ENCODE assay signal across 12 cellular contexts in the genomic region with DNA sequence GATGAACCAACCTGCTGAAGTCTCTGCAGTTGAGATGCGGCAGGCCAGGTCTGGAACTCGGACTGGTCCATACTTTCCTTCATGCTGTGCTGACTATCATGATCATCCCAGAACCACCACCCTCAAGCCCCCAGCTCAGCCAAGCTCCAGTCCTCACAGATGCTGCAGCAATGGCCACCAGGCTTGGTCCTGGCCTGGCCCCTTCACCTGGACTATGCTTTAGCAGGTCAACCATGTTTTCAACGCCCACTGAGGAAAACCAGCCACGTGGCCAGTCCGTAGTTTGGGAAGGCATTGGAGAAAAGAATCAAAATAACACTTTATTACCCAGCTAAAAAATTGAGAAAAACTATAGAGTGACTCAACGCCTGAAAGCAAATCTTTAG. TPM values are rescaled to one million over a fixed set of nuclear protein-coding genes. Genes with fewer than 3 reads are reported as not detected.
DNase-seq lines count a peak whose midpoint lies in the region; ATAC-seq and TF ChIP-seq lines count a peak whose summit lies in the region.
"Had no signal": no experiment of that assay in that cellular context is flagged by ENCODE, and none has a peak within 500 bp of the region (broad histone marks: within the 10 kb centered on the region; RNA-seq: fewer than 3 reads in every experiment).

No MANE protein-coding gene starts in this region.

- no peak for ATAC-seq in CD4-positive, alpha-beta T cell (ENCODE audit: poor library complexity)
- ATAC-seq in memory B cell (ENCODE audit: low read depth) (no peak), GM21825 (IDR thresholded peaks at IDR 0.05; ENCODE audit: unreplicated experiment) (no peak)
- ATAC-seq: HCT116 had no signal

- CTCF ChIA-PET in CD4-positive, alpha-beta T cell (lab: Charles Lee), result interaction anchor here (1.0 to 4.7 kb wide), 5 partner anchors 10 to 76 kb away, joined by 3 to 19 read pairs (median 9); no protein-coding TSS in a partner anchor
- CTCF ChIA-PET in activated CD4-positive, alpha-beta memory T cell treated with anti-CD3 and anti-CD28 coated beads, Interleukin-2, amount 10 ng/mL, durations not matched to agents 7 days and 5 days (lab: Charles Lee), result interaction anchor here (0.7 to 6.6 kb wide), 12 partner anchors 9 to 484 kb away, joined by 3 to 66 read pairs (median 8); no protein-coding TSS in a partner anchor

- peak overlapping the region; percentile 90 for H3K4me3 Mint-ChIP-seq in CD4-positive, alpha-beta T cell
- H3K4me3 Mint-ChIP-seq in HFFc6 (peak overlapping the region; percentile 81), memory B cell (peak overlapping the region; percentile 74)
- peak overlapping the region; percentile 96 for H3K4me3 Mint-ChIP-seq in activated CD4-positive, alpha-beta memory T cell treated with anti-CD3 and anti-CD28 coated beads, Interleukin-2, amount 10 ng/mL, durations not matched to agents 7 days and 5 days

- in situ Hi-C loops in ACHN (cut with HindIII; ENCODE audit: low pct_ligation_motif_present, low pct_unique_long_range_greater_than_20kb, low sequenced_read_pairs), result no loop called here

- peaks cover 97% of the 10 kb centered on the region for H3K4me1 Mint-ChIP-seq in CD4-positive, alpha-beta T cell (ENCODE audit: low read depth)
- H3K4me1 Mint-ChIP-seq in HFFc6 (ENCODE audit: low read depth), result peaks cover 41% of the 10 kb centered on the region
- H3K4me1 Mint-ChIP-seq in activated CD4-positive, alpha-beta memory T cell treated with anti-CD3 and anti-CD28 coated beads, Interleukin-2, amount 10 ng/mL, durations not matched to agents 7 days and 5 days, result peaks cover 84% of the 10 kb centered on the region
- H3K4me1 Mint-ChIP-seq in memory B cell, result peaks cover 31% of the 10 kb centered on the region

- TF ChIP-seq CTCF in CD4-positive, alpha-beta T cell (IDR thresholded peaks at IDR 0.05), result no peak
- TF ChIP-seq CTCF in HFFc6 (IDR thresholded peaks at IDR 0.05), result no peak

- H3K27me3 ChIP-seq in CD4-positive, alpha-beta T cell (ENCODE audit: control insufficient read depth, insufficient read depth, low read length), result no peaks in the 10 kb centered on the region

- peaks cover 4% of the 10 kb centered on the region for H3K9me3 Mint-ChIP-seq in CD4-positive, alpha-beta T cell
- H3K9me3 Mint-ChIP-seq in HFFc6 (peaks cover 9% of the 10 kb centered on the region; the same call in 1 of the 2 replicates), memory B cell (peaks cover 3% of the 10 kb centered on the region)
- H3K9me3 Mint-ChIP-seq in activated CD4-positive, alpha-beta memory T cell treated with anti-CD3 and anti-CD28 coated beads, Interleukin-2, amount 10 ng/mL, durations not matched to agents 7 days and 5 days, result no peaks in the 10 kb centered on the region

- peak overlapping the region; percentile 97 for H3K27ac ChIP-seq in CD4-positive, alpha-beta T cell (ENCODE audit: low read depth, low read length)
- H3K27ac ChIP-seq: psoas muscle had no signal

- no peak for DNase-seq in CD4-positive, alpha-beta T cell
- DNase-seq in HFFc6 (no peak), memory B cell (ENCODE audit: low spot score in 2 of 2) (no peak), midbrain (lab: John Stamatoyannopoulos, UW) (no peak), putamen (ENCODE audit: low spot score) (no peak), ACHN (no peak)
- DNase-seq in activated CD4-positive, alpha-beta memory T cell treated with anti-CD3 and anti-CD28 coated beads, Interleukin-2, amount 10 ng/mL, durations not matched to agents 7 days and 5 days, result no peak
- DNase-seq: left cardiac atrium, NCI-H510A, psoas muscle had no signal

- peak overlapping the region; percentile 85 for H3K27ac Mint-ChIP-seq in CD4-positive, alpha-beta T cell
- peak overlapping the region; percentile 84 for H3K27ac Mint-ChIP-seq in HFFc6
- H3K27ac Mint-ChIP-seq in activated CD4-positive, alpha-beta memory T cell treated with anti-CD3 and anti-CD28 coated beads, Interleukin-2, amount 10 ng/mL, durations not matched to agents 7 days and 5 days, result peak overlapping the region; percentile 97
- peak overlapping the region; percentile 42 for H3K27ac Mint-ChIP-seq in memory B cell

- POLR2A ChIA-PET in CD4-positive, alpha-beta T cell (lab: Charles Lee), result interaction anchor here (0.6 to 10.0 kb wide), 27 partner anchors 8 to 859 kb away, joined by 3 to 187 read pairs (median 4); partner anchors contain the start of genes CCDC88C, PPP4R3A and RPS6KA5
- POLR2A ChIA-PET in activated CD4-positive, alpha-beta memory T cell treated with anti-CD3 and anti-CD28 coated beads, Interleukin-2, amount 10 ng/mL, durations not matched to agents 7 days and 5 days (lab: Charles Lee), result interaction anchor here (0.8 to 18.3 kb wide), 31 partner anchors 10 to 630 kb away, joined by 3 to 886 read pairs (median 12); partner anchors contain the start of genes CCDC88C, DGLUCY, PPP4R3A and RPS6KA5

- intact Hi-C loops in CD4-positive, alpha-beta T cell (cut with DNase I, micrococcal nuclease), result loop anchor here (2.0 to 10.0 kb wide), 5 partner anchors 14 to 858 kb away; partner anchors contain the start of genes CCDC88C (in 1 of the 2) and RPS6KA5 (in 1 of the 2)

- peaks cover 30% of the 10 kb centered on the region for H3K36me3 Mint-ChIP-seq in CD4-positive, alpha-beta T cell (ENCODE audit: low read depth)
- H3K36me3 Mint-ChIP-seq in HFFc6 (ENCODE audit: low read depth) (peaks cover 18% of the 10 kb centered on the region), memory B cell (peaks cover 3% of the 10 kb centered on the region)
- H3K36me3 Mint-ChIP-seq in activated CD4-positive, alpha-beta memory T cell treated with anti-CD3 and anti-CD28 coated beads, Interleukin-2, amount 10 ng/mL, durations not matched to agents 7 days and 5 days (ENCODE audit: low read depth), result peaks cover 92% of the 10 kb centered on the region

- H3K27me3 Mint-ChIP-seq in CD4-positive, alpha-beta T cell, result no peaks in the 10 kb centered on the region
- H3K27me3 Mint-ChIP-seq in HFFc6 (ENCODE audit: insufficient read depth), result no peaks in the 10 kb centered on the region
- H3K27me3 Mint-ChIP-seq in activated CD4-positive, alpha-beta memory T cell treated with anti-CD3 and anti-CD28 coated beads, Interleukin-2, amount 10 ng/mL, durations not matched to agents 7 days and 5 days, result no peaks in the 10 kb centered on the region
- H3K27me3 Mint-ChIP-seq in memory B cell, result no peaks in the 10 kb centered on the region

- H3K9me3 ChIP-seq in CD4-positive, alpha-beta T cell (ENCODE audit: control insufficient read depth, low read length), result no peaks in the 10 kb centered on the region
- H3K9me3 ChIP-seq: psoas muscle had no signal

RNA-seq across cellular contexts. Expression of gene GPR68, which starts 1.4 kb away (rescaled TPM):
- total RNA-seq in CD4-positive, alpha-beta T cell, result 1 to 10 TPM; 2.8 to 2.9 TPM
- total RNA-seq in HFFc6 (2021; fragmentation: NEBNext Ultra II Directional; extraction: Animal tissue kit (Norgen Biotek cat#: 25700)), result under 1 TPM; 0.34 to 0.88 (median 0.52) TPM
- 10 to 100 TPM; 36.9 to 39.8 TPM for total RNA-seq in activated CD4-positive, alpha-beta memory T cell treated with anti-CD3 and anti-CD28 coated beads, Interleukin-2, amount 10 ng/mL, durations not matched to agents 7 days and 5 days

Comparison
In these comparisons a context has a peak if more than half of its experiments do, and no peak if none do; other contexts are left out.
1. H3K27ac Mint-ChIP-seq: peak in every context shown above with its lines; median percentile 97 in activated CD4-positive, alpha-beta memory T cell treated with anti-CD3 and anti-CD28 coated beads, Interleukin-2, amount 10 ng/mL, durations not matched to agents 7 days and 5 days; 85 in CD4-positive, alpha-beta T cell; 84 in HFFc6; 42 in memory B cell.
2. RNA of gene GPR68, which starts 1.4 kb away (total RNA-seq): 36.9 to 39.8 TPM in activated CD4-positive, alpha-beta memory T cell treated with anti-CD3 and anti-CD28 coated beads, Interleukin-2, amount 10 ng/mL, durations not matched to agents 7 days and 5 days; 2.8 to 2.9 TPM in CD4-positive, alpha-beta T cell and 0.34 to 0.88 TPM in HFFc6; every median in the first group is over 4 times any median in the second.
3. Peak in every context shown above with its lines, with median percentiles within 50 percentile points of each other: H3K4me3 Mint-ChIP-seq.